ENCODE assay signal across 19 cellular contexts in the genomic region with DNA sequence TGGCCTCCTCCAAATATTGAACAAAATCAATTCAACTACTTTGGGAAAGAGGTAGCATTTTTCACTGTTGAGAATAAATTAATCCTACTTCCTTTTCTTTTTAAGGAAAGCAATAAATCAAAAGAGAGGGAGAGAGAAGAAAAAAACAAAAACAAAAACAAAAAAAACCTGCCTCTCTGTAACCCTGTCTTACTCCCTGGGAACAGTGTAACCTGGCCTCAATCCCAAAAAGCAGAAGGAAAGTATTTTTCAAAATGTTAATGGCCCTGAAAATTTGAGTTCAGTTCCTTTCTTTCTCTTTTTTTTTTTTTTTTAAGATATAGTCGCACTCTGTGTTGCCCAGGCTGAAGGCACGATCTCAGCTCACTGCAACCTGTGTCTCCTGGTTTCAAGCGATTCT. TPM values are rescaled to one million over a fixed set of nuclear protein-coding genes. Genes with fewer than 3 reads are reported as not detected.
A peak's percentile ranks its signal among the peaks of the same experiment; 100 is the strongest.
DNase-seq lines count a peak whose midpoint lies in the region; ATAC-seq, FAIRE-seq and TF ChIP-seq lines count a peak whose summit lies in the region.
"Had no signal": no experiment of that assay in that cellular context is flagged by ENCODE, and none has a peak within 500 bp of the region (broad histone marks: within the 10 kb centered on the region; RNA-seq: fewer than 3 reads in every experiment).

No MANE protein-coding gene starts in this region.

- ATAC-seq in sciatic nerve, result peak; percentile 79
- no peak for ATAC-seq in HG03025 (IDR thresholded peaks at IDR 0.05; ENCODE audit: low FRiP score, unreplicated experiment)
- ATAC-seq: HepG2, PC-3 had no signal

- TF ChIP-seq POLR2A in thyroid gland (IDR thresholded peaks at IDR 0.05), result no peak

- TF ChIP-seq CTCF in ascending aorta (IDR thresholded peaks at IDR 0.05) (no peak), thyroid gland (IDR thresholded peaks at IDR 0.05) (no peak)

- WGBS in thyroid gland, 2 donors, result 86 to 89% methylated on average over 3 of the region's 3 CpGs

- DNase-seq in DMS79 treated with DMSO at 0.1 percent for 48 hours (lab: John Stamatoyannopoulos, UW) (peak; percentile 35), DMS79 (lab: John Stamatoyannopoulos, UW) (no peak), ascending aorta (ENCODE audit: low spot score in 2 of 2) (no peak), sciatic nerve (ENCODE audit: low spot score) (no peak), thyroid gland (no peak), mesenteric fat pad (ENCODE audit: low spot score) (no peak), urothelium cell line (ENCODE audit: low spot score) (no peak)
- DNase-seq: CD4-positive, CD25-positive, alpha-beta regulatory T cell; HFFc6; MG63; NCI-H1092; NCI-H2081 treated with DMSO at 0.1 percent for 48 hours; NCI-H510A; NCI-H82; PC-3 had no signal

- H3K9me3 ChIP-seq in ascending aorta, result no peaks in the 10 kb centered on the region
- H3K9me3 ChIP-seq in thyroid gland, result no peaks in the 10 kb centered on the region
- H3K9me3 ChIP-seq: MG63 had no signal

- intact Hi-C loops in ascending aorta (cut with DNase I) (no loop called here), sciatic nerve (cut with DNase I) (no loop called here), thyroid gland (cut with DNase I) (no loop called here)

- H3K4me3 ChIP-seq in ascending aorta (no peak overlapping the region), thyroid gland (replicated peaks in 1 of 3) (no peak overlapping the region)
- H3K4me3 ChIP-seq: MG63 had no signal

- peak overlapping the region; percentile 47 to 49 for H3K27ac ChIP-seq in ascending aorta
- peak overlapping the region in 2 of 3 donors; percentile 22 to 46 for H3K27ac ChIP-seq in thyroid gland
- H3K27ac ChIP-seq: 22Rv1 had no signal

- H3K4me1 ChIP-seq in ascending aorta (peaks cover 9 to 15% of the 10 kb centered on the region in 2 donors), thyroid gland (peaks cover 0 to 13% of the 10 kb centered on the region in 2 donors)

- FAIRE-seq in urothelium cell line (lab: Jason Lieb, UNC), result no peak
- FAIRE-seq: H54, HepG2 had no signal

- H3K27me3 ChIP-seq in ascending aorta (no peaks in the 10 kb centered on the region), thyroid gland (no peaks in the 10 kb centered on the region)
- H3K27me3 ChIP-seq: MG63 had no signal

- H3K36me3 ChIP-seq in ascending aorta (no peaks in the 10 kb centered on the region), thyroid gland (no peaks in the 10 kb centered on the region)
- H3K36me3 ChIP-seq: MG63 had no signal

RNA-seq across cellular contexts. Expression of a gene that starts 35.8 kb away (rescaled TPM):
- total RNA-seq in ascending aorta (3,143 TPM), sciatic nerve (236 TPM), thyroid gland (100 to 1,000 TPM; 238 to 381 (median 271) TPM), mesenteric fat pad (677 TPM)
